2 cellular contexts compared by ENCODE assay signal in the genomic region with DNA sequence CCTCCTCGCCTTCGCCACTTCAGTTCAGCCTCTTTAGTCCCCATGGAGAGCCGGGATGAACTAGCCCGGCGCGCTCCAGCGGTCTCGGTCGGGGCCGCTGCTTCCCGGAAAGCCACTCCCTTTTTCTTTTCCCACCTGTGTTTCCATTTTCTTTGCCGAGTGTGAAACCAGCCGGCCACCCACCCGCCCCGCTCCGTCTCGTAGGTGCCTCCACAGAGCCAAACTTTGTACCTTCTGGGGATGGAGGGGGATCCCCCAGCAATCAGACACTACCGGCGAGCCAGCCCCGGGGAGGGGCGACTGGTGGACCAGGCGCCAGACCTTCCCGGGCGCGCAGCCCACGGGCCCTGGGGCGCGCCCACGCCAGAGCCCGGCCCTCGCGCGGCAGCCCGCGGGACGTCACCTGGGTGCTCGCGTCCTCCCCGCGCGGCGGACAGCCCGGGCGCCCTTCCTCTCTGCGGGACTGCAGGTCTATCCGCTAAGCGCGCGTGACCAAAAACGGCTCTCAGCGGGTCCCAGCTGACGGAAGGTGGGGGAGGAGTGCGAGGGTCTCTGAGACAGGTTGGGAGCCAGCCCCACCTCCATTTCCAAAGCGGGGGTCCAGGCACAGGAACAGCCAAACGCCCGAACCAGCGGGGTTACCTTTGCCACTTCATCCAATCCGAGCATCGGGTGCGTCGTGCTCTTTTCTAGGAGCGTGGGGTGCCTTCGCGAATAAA.
TF ChIP-seq lines count a peak whose summit lies in the region.

A gene with protein sequence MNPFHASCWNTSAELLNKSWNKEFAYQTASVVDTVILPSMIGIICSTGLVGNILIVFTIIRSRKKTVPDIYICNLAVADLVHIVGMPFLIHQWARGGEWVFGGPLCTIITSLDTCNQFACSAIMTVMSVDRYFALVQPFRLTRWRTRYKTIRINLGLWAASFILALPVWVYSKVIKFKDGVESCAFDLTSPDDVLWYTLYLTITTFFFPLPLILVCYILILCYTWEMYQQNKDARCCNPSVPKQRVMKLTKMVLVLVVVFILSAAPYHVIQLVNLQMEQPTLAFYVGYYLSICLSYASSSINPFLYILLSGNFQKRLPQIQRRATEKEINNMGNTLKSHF (minus strand): TSS at position 691 of the 719 bp plus-strand sequence. CDS start 38,076 bp downstream, outside the sequence.

TF ChIP-seq in A549, 52 proteins besides CTCF, POLR2A, EP300 and RAD21:
- TF ChIP-seq USF2 (IDR thresholded peaks at IDR 0.05) (no peak), BHLHE40 (IDR thresholded peaks at IDR 0.05; ENCODE audit: low read depth, low read length) (no peak), EHMT2 (IDR thresholded peaks at IDR 0.05; ENCODE audit: low read depth) (no peak), RCOR1 (IDR thresholded peaks at IDR 0.05; ENCODE audit: low read depth, low read length) (no peak), PBX3 (IDR thresholded peaks at IDR 0.05) (no peak), RNF2 (IDR thresholded peaks at IDR 0.05; ENCODE audit: borderline replicate concordance, low read depth) (no peak), JUN (IDR thresholded peaks at IDR 0.05) (no peak)
TF ChIP-seq in A549: peak in this region for 0.

TF ChIP-seq in IMR-90, 13 proteins besides CTCF, POLR2A, EP300 and RAD21:
- TF ChIP-seq BHLHE40 (IDR thresholded peaks at IDR 0.05; ENCODE audit: low read depth, low read length): no peak
- TF ChIP-seq NFE2L2 (IDR thresholded peaks at IDR 0.05; ENCODE audit: low read depth, low read length): no peak
- no peak for TF ChIP-seq RFX5 (IDR thresholded peaks at IDR 0.05; ENCODE audit: low read depth, low read length)
- TF ChIP-seq CHD1 (IDR thresholded peaks at IDR 0.05; ENCODE audit: low read depth, low read length): no peak
- no peak for TF ChIP-seq SMC3 (IDR thresholded peaks at IDR 0.05; ENCODE audit: low read depth, low read length)
- TF ChIP-seq, protein P1, sequence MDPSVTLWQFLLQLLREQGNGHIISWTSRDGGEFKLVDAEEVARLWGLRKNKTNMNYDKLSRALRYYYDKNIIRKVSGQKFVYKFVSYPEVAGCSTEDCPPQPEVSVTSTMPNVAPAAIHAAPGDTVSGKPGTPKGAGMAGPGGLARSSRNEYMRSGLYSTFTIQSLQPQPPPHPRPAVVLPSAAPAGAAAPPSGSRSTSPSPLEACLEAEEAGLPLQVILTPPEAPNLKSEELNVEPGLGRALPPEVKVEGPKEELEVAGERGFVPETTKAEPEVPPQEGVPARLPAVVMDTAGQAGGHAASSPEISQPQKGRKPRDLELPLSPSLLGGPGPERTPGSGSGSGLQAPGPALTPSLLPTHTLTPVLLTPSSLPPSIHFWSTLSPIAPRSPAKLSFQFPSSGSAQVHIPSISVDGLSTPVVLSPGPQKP (IDR thresholded peaks at IDR 0.05; ENCODE audit: borderline replicate concordance, low read depth, low read length): no peak
- TF ChIP-seq USF2 (IDR thresholded peaks at IDR 0.05; ENCODE audit: low read depth, low read length): no peak
- TF ChIP-seq MAFK (IDR thresholded peaks at IDR 0.05; ENCODE audit: low read depth, low read length): no peak
- TF ChIP-seq FOS (IDR thresholded peaks at IDR 0.05; ENCODE audit: low read depth, low read length): no peak
- TF ChIP-seq MAZ (IDR thresholded peaks at IDR 0.05; ENCODE audit: borderline replicate concordance, low read depth, low read length): no peak
- TF ChIP-seq MXI1 (IDR thresholded peaks at IDR 0.05; ENCODE audit: borderline replicate concordance, low read depth, low read length): no peak
- TF ChIP-seq CEBPB (IDR thresholded peaks at IDR 0.05; ENCODE audit: low read depth, low read length): no peak
- no peak for TF ChIP-seq RCOR1 (IDR thresholded peaks at IDR 0.05; ENCODE audit: insufficient replicate concordance, low read length)
